In genomic region chr11:59754859-59755700, GRCh38 we compare ENCODE assay signal across 8 cellular contexts. TPM values are rescaled to one million over a fixed set of nuclear protein-coding genes. Genes with fewer than 3 reads are reported as not detected.
DNase-seq lines count a peak whose midpoint lies in the region; ATAC-seq, FAIRE-seq and TF ChIP-seq lines count a peak whose summit lies in the region.

Gene STX3 (plus strand): TSS chr11:59755376. CDS start chr11:59755606, 230 bp downstream.

- DNase-seq in D341Med (ENCODE audit: low spot score) (peak; percentile 93), SK-MEL-5 (ENCODE audit: low read depth, low spot score) (peak; percentile 67), frontal cortex (ENCODE audit: low spot score in 2 of 2) (peak; percentile 68 to 71)
- no peak for DNase-seq in Jurkat, Clone E6-1 (ENCODE audit: low read depth, low spot score)
- peak; percentile 83 for DNase-seq in activated naive CD4-positive, alpha-beta T cell treated with anti-CD3 and anti-CD28 coated beads, Interleukin-2, amount 10 ng/mL, durations not matched to agents 7 days and 5 days

- in situ Hi-C loops in SK-MEL-5 (cut with HindIII; ENCODE audit: low pct_unique_long_range_greater_than_20kb, low sequenced_read_pairs) = no loop called here

- CTCF ChIA-PET in activated naive CD4-positive, alpha-beta T cell treated with anti-CD3 and anti-CD28 coated beads, Interleukin-2, amount 10 ng/mL, durations not matched to agents 7 days and 5 days (lab: Charles Lee) = interaction anchor here (1.0 to 7.2 kb wide), 13 partner anchors 10 to 196 kb away, joined by 3 to 121 read pairs (median 4); partner anchors contain the start of genes MRPL16 and PATL1

- ATAC-seq in GM21619 (IDR thresholded peaks at IDR 0.05; ENCODE audit: unreplicated experiment) = peak; percentile 55

- FAIRE-seq in frontal cortex (lab: Jason Lieb, UNC) = no peak

- H3K9me3 Mint-ChIP-seq in activated naive CD4-positive, alpha-beta T cell treated with anti-CD3 and anti-CD28 coated beads, Interleukin-2, amount 10 ng/mL, durations not matched to agents 7 days and 5 days = no peaks in the 10 kb centered on the region

- H3K4me3 ChIP-seq in Jurkat, Clone E6-1 (ENCODE audit: low read length) = peak within 1 kb of the TSS; percentile 78
- H3K4me3 ChIP-seq in neutrophil (ENCODE audit: low read depth in 1 of 2, low read length in 1 of 2) = peak within 1 kb of the TSS; percentile 87 to 90
- H3K4me3 ChIP-seq in subcutaneous abdominal adipose tissue (ENCODE audit: low read depth in 1 of 5, low read length in 5 of 5) = peak within 1 kb of the TSS; percentile 85 to 97 (median 88)

- TF ChIP-seq CTCF in neutrophil (IDR thresholded peaks at IDR 0.05) = no peak

- H3K4me1 Mint-ChIP-seq in activated naive CD4-positive, alpha-beta T cell treated with anti-CD3 and anti-CD28 coated beads, Interleukin-2, amount 10 ng/mL, durations not matched to agents 7 days and 5 days = peaks cover 29% of the 10 kb centered on the region

- H3K36me3 ChIP-seq in neutrophil = peaks cover 8% of the 10 kb centered on the region
- H3K36me3 ChIP-seq in subcutaneous abdominal adipose tissue (ENCODE audit: control insufficient read depth in 5 of 5, insufficient read depth in 5 of 5, low read length in 5 of 5) = no peaks in the 10 kb centered on the region

- H3K4me3 Mint-ChIP-seq in activated naive CD4-positive, alpha-beta T cell treated with anti-CD3 and anti-CD28 coated beads, Interleukin-2, amount 10 ng/mL, durations not matched to agents 7 days and 5 days = peak within 1 kb of the TSS; percentile 78

- peaks cover 67 to 73% of the 10 kb centered on the region in 2 experiments for H3K4me1 ChIP-seq in neutrophil (ENCODE audit: control insufficient read depth in 1 of 2, insufficient read depth in 1 of 2, low read depth in 1 of 2, low read length in 1 of 2)
- H3K4me1 ChIP-seq in subcutaneous abdominal adipose tissue (ENCODE audit: control insufficient read depth in 5 of 5, insufficient read depth in 5 of 5, low read length in 5 of 5) = peaks cover 0 to 26% (median 22%) of the 10 kb centered on the region in 5 donors

- peak within 1 kb of the TSS; percentile 67 for H3K27ac Mint-ChIP-seq in activated naive CD4-positive, alpha-beta T cell treated with anti-CD3 and anti-CD28 coated beads, Interleukin-2, amount 10 ng/mL, durations not matched to agents 7 days and 5 days

- no peaks in the 10 kb centered on the region for H3K9me3 ChIP-seq in neutrophil
- no peaks in the 10 kb centered on the region for H3K9me3 ChIP-seq in subcutaneous abdominal adipose tissue (ENCODE audit: control insufficient read depth in 5 of 5, low read length in 5 of 5)

- peak within 1 kb of the TSS; percentile 99 for H3K27ac ChIP-seq in neutrophil
- peak within 1 kb of the TSS; percentile 83 for H3K27ac ChIP-seq in subcutaneous abdominal adipose tissue (ENCODE audit: low read depth, low read length)

- H3K27me3 Mint-ChIP-seq in activated naive CD4-positive, alpha-beta T cell treated with anti-CD3 and anti-CD28 coated beads, Interleukin-2, amount 10 ng/mL, durations not matched to agents 7 days and 5 days = peaks cover 16% of the 10 kb centered on the region

- H3K27me3 ChIP-seq in neutrophil = no peaks in the 10 kb centered on the region
- H3K27me3 ChIP-seq in subcutaneous abdominal adipose tissue (ENCODE audit: control insufficient read depth in 5 of 5, insufficient read depth in 4 of 5, low read length in 5 of 5) = no peaks in the 10 kb centered on the region

- peaks cover 14% of the 10 kb centered on the region for H3K36me3 Mint-ChIP-seq in activated naive CD4-positive, alpha-beta T cell treated with anti-CD3 and anti-CD28 coated beads, Interleukin-2, amount 10 ng/mL, durations not matched to agents 7 days and 5 days

- H3K9ac ChIP-seq in subcutaneous abdominal adipose tissue (ENCODE audit: low read length in 5 of 5) = peak within 1 kb of the TSS; percentile 52 to 86 (median 82)

RNA-seq across cellular contexts. Expression of gene STX3, which starts in this region (rescaled TPM):
- polyA plus RNA-seq in Jurkat, Clone E6-1 (2012; ENCODE audit: insufficient read depth, insufficient read length) = 17.7 TPM
- 75.8 and 82.8 TPM in 2 replicates for total RNA-seq in SK-MEL-5 (2014; rRNA removed; shearing (Covaris generic))
- polyA plus RNA-seq in SK-MEL-5 (2015; cell fraction: cytosol; rRNA removed) = 45.6 and 57.9 TPM in 2 replicates
- polyA plus RNA-seq in SK-MEL-5 (2015; cell fraction: nucleus; rRNA removed) = 56.8 and 69.1 TPM in 2 replicates
- 26.9 TPM for total RNA-seq in frontal cortex
